13 cellular contexts compared by ENCODE assay signal in the genomic region with DNA sequence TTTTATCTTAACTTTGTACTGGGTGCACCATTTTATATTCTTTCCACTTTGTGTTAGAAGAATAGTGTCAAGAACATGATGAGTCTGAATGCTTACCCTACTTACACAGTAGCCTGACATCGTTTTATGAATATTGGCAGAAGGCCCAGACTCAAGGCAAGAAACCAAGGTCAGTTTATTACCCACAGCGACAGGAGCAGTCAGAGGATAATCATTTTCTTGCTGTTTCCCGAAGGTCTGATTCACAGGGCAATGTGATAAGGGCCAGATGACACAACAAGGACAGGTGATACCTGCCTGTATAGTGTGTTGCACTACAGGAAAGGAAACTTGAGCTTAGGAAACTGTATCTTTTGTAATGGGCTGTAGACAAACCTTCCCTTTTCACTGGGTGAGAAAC.
DNase-seq lines count a peak whose midpoint lies in the region; ATAC-seq, FAIRE-seq and TF ChIP-seq lines count a peak whose summit lies in the region.
"Had no signal": no experiment of that assay in that cellular context is flagged by ENCODE, and none has a peak within 500 bp of the region (broad histone marks: within the 10 kb centered on the region; RNA-seq: fewer than 3 reads in every experiment).

No MANE protein-coding gene starts in this region.

- peak; percentile 70 for FAIRE-seq in H54 (lab: Jason Lieb, UNC)

- DNase-seq in H54 (ENCODE audit: insufficient read length, low spot score), result no peak
- peak; percentile 71 for DNase-seq in NCI-H226
- DNase-seq in epithelial cell of prostate (ENCODE audit: low read depth, low spot score), result peak; percentile 69
- peak; percentile 29 for DNase-seq in renal cortical epithelial cell (ENCODE audit: low read depth)
- DNase-seq in NCI-H2107 (lab: John Stamatoyannopoulos, UW), result no peak
- DNase-seq: activated naive CD4-positive, alpha-beta T cell treated with anti-CD3 and anti-CD28 coated beads, Interleukin-2, amount 10 ng/mL, durations not matched to agents 7 days and 5 days; EL; gastrocnemius medialis; HFFc6; immature natural killer cell; PC-9 had no signal

- no peak overlapping the region for H3K27ac ChIP-seq in epithelial cell of prostate
- H3K27ac ChIP-seq: gastrocnemius medialis, PC-9 had no signal

- no peak for TF ChIP-seq POLR2A in H54 (IDR thresholded peaks at IDR 0.05; ENCODE audit: low read depth, low read length)

- ATAC-seq in HG02610 (IDR thresholded peaks at IDR 0.05; ENCODE audit: unreplicated experiment), result no peak
- no peak for ATAC-seq in HG02642 (IDR thresholded peaks at IDR 0.05; ENCODE audit: poor library complexity, unreplicated experiment)
- ATAC-seq: gastrocnemius medialis had no signal

Comparison
In these comparisons a context has a peak if more than half of its experiments do, and no peak if none do; other contexts are left out.
1. DNase-seq: peak in NCI-H226 (single experiment), epithelial cell of prostate (single experiment) and renal cortical epithelial cell (single experiment); none in H54 (single experiment) and NCI-H2107 (single experiment).